Comparison of ENCODE assay signal across 24 cellular contexts in genomic region chr5:126854526-126855110, GRCh38.
A peak's percentile ranks its signal among the peaks of the same experiment; 100 is the strongest.
DNase-seq lines count a peak whose midpoint lies in the region; ATAC-seq and TF ChIP-seq lines count a peak whose summit lies in the region.
"Had no signal": no experiment of that assay in that cellular context is flagged by ENCODE, and none has a peak within 500 bp of the region (broad histone marks: within the 10 kb centered on the region; RNA-seq: fewer than 3 reads in every experiment).

No MANE protein-coding gene starts in this region.

- no peaks in the 10 kb centered on the region for H3K27me3 Mint-ChIP-seq in CD8-positive, alpha-beta T cell (ENCODE audit: low read depth)
- no peaks in the 10 kb centered on the region for H3K27me3 Mint-ChIP-seq in endodermal cell (ENCODE audit: insufficient read depth)
- no peaks in the 10 kb centered on the region for H3K27me3 Mint-ChIP-seq in stimulated activated naive CD8-positive, alpha-beta T cell treated with anti-CD3 and anti-CD28 coated beads, Interleukin-15, amount 100 ng/mL, for 72 hours
- H3K27me3 Mint-ChIP-seq: activated CD4-positive, alpha-beta T cell treated with anti-CD3 and anti-CD28 coated beads, Interleukin-2, amount 10 ng/mL, durations not matched to agents 24 days and 14 days; activated naive CD4-positive, alpha-beta T cell treated with anti-CD3 and anti-CD28 coated beads, Interleukin-2, amount 50 U/mL, for 24 hours had no signal

- no peak overlapping the region for H3K4me3 ChIP-seq in CD8-positive, alpha-beta T cell (ENCODE audit: low read depth, low read length)
- H3K4me3 ChIP-seq in endodermal cell (ENCODE audit: low read length): no peak overlapping the region
- H3K4me3 ChIP-seq in heart right ventricle: no peak overlapping the region
- H3K4me3 ChIP-seq: gastroesophageal sphincter, hepatocyte, thoracic aorta, vagina had no signal

- H3K9me3 Mint-ChIP-seq in CD8-positive, alpha-beta T cell: peaks cover 5% of the 10 kb centered on the region
- H3K9me3 Mint-ChIP-seq in endodermal cell: peaks cover 19% of the 10 kb centered on the region
- H3K9me3 Mint-ChIP-seq in stimulated activated naive CD8-positive, alpha-beta T cell treated with anti-CD3 and anti-CD28 coated beads, Interleukin-15, amount 100 ng/mL, for 72 hours: no peaks in the 10 kb centered on the region
- H3K9me3 Mint-ChIP-seq: activated CD4-positive, alpha-beta T cell treated with anti-CD3 and anti-CD28 coated beads, Interleukin-2, amount 10 ng/mL, durations not matched to agents 24 days and 14 days; activated naive CD4-positive, alpha-beta T cell treated with anti-CD3 and anti-CD28 coated beads, Interleukin-2, amount 50 U/mL, for 24 hours; mesothelial cell of epicardium had no signal

- H3K9me3 ChIP-seq in CD8-positive, alpha-beta T cell (ENCODE audit: low read length): no peaks in the 10 kb centered on the region
- H3K9me3 ChIP-seq in endodermal cell (ENCODE audit: control insufficient read depth, low read length) (no peaks in the 10 kb centered on the region), heart right ventricle (no peaks in the 10 kb centered on the region)
- H3K9me3 ChIP-seq: BE2C, gastroesophageal sphincter, thoracic aorta, vagina had no signal

- peak overlapping the region; percentile 42 for H3K27ac Mint-ChIP-seq in CD8-positive, alpha-beta T cell
- no peak overlapping the region for H3K27ac Mint-ChIP-seq in endodermal cell
- H3K27ac Mint-ChIP-seq in stimulated activated naive CD8-positive, alpha-beta T cell treated with anti-CD3 and anti-CD28 coated beads, Interleukin-15, amount 100 ng/mL, for 72 hours: no peak overlapping the region

- CTCF ChIA-PET in CD8-positive, alpha-beta T cell (lab: Charles Lee): interaction anchor here (0.7 to 3.7 kb wide), 3 partner anchors 10 to 77 kb away, joined by 4 to 15 read pairs (median 10); partner anchors contain the start of gene LMNB1

- H3K36me3 ChIP-seq in CD8-positive, alpha-beta T cell (ENCODE audit: insufficient read depth, low read length): no peaks in the 10 kb centered on the region
- H3K36me3 ChIP-seq in endodermal cell (ENCODE audit: control insufficient read depth, insufficient read depth, low read length) (peaks cover 15% of the 10 kb centered on the region), heart right ventricle (no peaks in the 10 kb centered on the region)
- H3K36me3 ChIP-seq: BE2C, gastroesophageal sphincter, thoracic aorta, vagina had no signal

- intact Hi-C loops in CD8-positive, alpha-beta T cell (cut with DNase I, micrococcal nuclease): loop anchor here (5.0 kb wide), 3 partner anchors 218 to 1228 kb away; partner anchors contain the start of genes SLC12A2 (in 2 of the 2) and C5orf63 (in 1 of the 2)
- intact Hi-C loops in heart right ventricle (cut with DNase I): loop anchor here in 4 of 10 donors (10.0 kb wide), 2 partner anchors 180 to 190 kb away; partner anchors contain the start of gene MARCHF3 (in 3 of the 4)

- no peak for ATAC-seq in CD8-positive, alpha-beta T cell
- ATAC-seq in stimulated activated naive CD8-positive, alpha-beta T cell treated with anti-CD3 and anti-CD28 coated beads, Interleukin-15, amount 100 ng/mL, for 72 hours: peak; percentile 34
- ATAC-seq in heart right ventricle: no peak
- ATAC-seq in HG02852 (IDR thresholded peaks at IDR 0.05; ENCODE audit: unreplicated experiment): no peak
- ATAC-seq: gastroesophageal sphincter, HepG2, Right ventricle myocardium inferior had no signal

- H3K27ac ChIP-seq in CD8-positive, alpha-beta T cell (ENCODE audit: low read depth, low read length): no peak overlapping the region
- H3K27ac ChIP-seq in endodermal cell (ENCODE audit: low read depth, low read length) (no peak overlapping the region), heart right ventricle (no peak overlapping the region)
- H3K27ac ChIP-seq: gastroesophageal sphincter, hepatocyte, thoracic aorta, vagina had no signal

- POLR2A ChIA-PET in CD8-positive, alpha-beta T cell (lab: Charles Lee): interaction anchor here (1.3 to 5.8 kb wide), 11 partner anchors 9 to 374 kb away, joined by 3 to 82 read pairs (median 9); partner anchors contain the start of genes C5orf63 and LMNB1

- H3K9ac ChIP-seq in endodermal cell (ENCODE audit: extremely low read depth, low read length, poor library complexity, severe bottlenecking): no peak overlapping the region

- peaks cover 7% of the 10 kb centered on the region for H3K36me3 Mint-ChIP-seq in CD8-positive, alpha-beta T cell
- peaks cover 53% of the 10 kb centered on the region for H3K36me3 Mint-ChIP-seq in endodermal cell (ENCODE audit: low read depth)
- H3K36me3 Mint-ChIP-seq: activated naive CD4-positive, alpha-beta T cell treated with anti-CD3 and anti-CD28 coated beads, Interleukin-2, amount 50 U/mL, for 24 hours had no signal

- TF ChIP-seq CTCF in CD8-positive, alpha-beta T cell (IDR thresholded peaks at IDR 0.05): no peak
- TF ChIP-seq CTCF in endodermal cell (conservative IDR thresholded peaks at IDR 0.05): no peak
- TF ChIP-seq CTCF in GM20000 (IDR thresholded peaks at IDR 0.05; ENCODE audit: extremely low read depth, missing control alignments): no peak
- no peak for TF ChIP-seq CTCF in heart right ventricle (IDR thresholded peaks at IDR 0.05)

- no peaks in the 10 kb centered on the region for H3K27me3 ChIP-seq in CD8-positive, alpha-beta T cell (ENCODE audit: insufficient read depth, low read length)
- no peaks in the 10 kb centered on the region for H3K27me3 ChIP-seq in endodermal cell (ENCODE audit: control insufficient read depth, insufficient read depth, low read length, poor library complexity, severe bottlenecking)
- no peaks in the 10 kb centered on the region for H3K27me3 ChIP-seq in heart right ventricle
- H3K27me3 ChIP-seq: BE2C, hepatocyte, vagina had no signal

- peak overlapping the region; percentile 50 for H3K4me3 Mint-ChIP-seq in CD8-positive, alpha-beta T cell
- H3K4me3 Mint-ChIP-seq in endodermal cell: no peak overlapping the region
- peak overlapping the region; percentile 1 to 10 for H3K4me3 Mint-ChIP-seq in stimulated activated naive CD8-positive, alpha-beta T cell treated with anti-CD3 and anti-CD28 coated beads, Interleukin-15, amount 100 ng/mL, for 72 hours
- H3K4me3 Mint-ChIP-seq: mesothelial cell of epicardium had no signal

- peaks cover 38% of the 10 kb centered on the region for H3K4me1 ChIP-seq in CD8-positive, alpha-beta T cell (ENCODE audit: insufficient read depth, low read length)
- H3K4me1 ChIP-seq in endodermal cell (ENCODE audit: control insufficient read depth, insufficient read depth, low read length): peaks cover 7% of the 10 kb centered on the region
- H3K4me1 ChIP-seq in heart right ventricle: peaks cover 0 to 49% (median 23%) of the 10 kb centered on the region in 9 donors
- H3K4me1 ChIP-seq: BE2C had no signal

- peaks cover 50% of the 10 kb centered on the region for H3K4me1 Mint-ChIP-seq in CD8-positive, alpha-beta T cell (ENCODE audit: low read depth)
- peaks cover 31% of the 10 kb centered on the region for H3K4me1 Mint-ChIP-seq in endodermal cell
- peaks cover 44% of the 10 kb centered on the region for H3K4me1 Mint-ChIP-seq in stimulated activated naive CD8-positive, alpha-beta T cell treated with anti-CD3 and anti-CD28 coated beads, Interleukin-15, amount 100 ng/mL, for 72 hours

- 97 to 99% methylated on average over 10 to 32 of the region's 35 CpGs for WGBS in endodermal cell (ENCODE audit: insufficient coverage in 1 of 2, insufficient read length in 1 of 2), 2 experiments
- whole genome bisulfite sequencing in heart right ventricle, 2 donors: 94% methylated on average over 34 to 35 of the region's 35 CpGs

- DNase-seq in activated gamma-delta T cell (lab: John Stamatoyannopoulos, UW) (peak; percentile 9), activated gamma-delta T cell treated with Interleukin-2 at 50 U/mL for 16 hours (no peak), endodermal cell (peak; percentile 21), GM20000 (ENCODE audit: low spot score) (no peak), heart right ventricle (no peak)
- peak in 1 of 7 experiments; percentile 48 for DNase-seq in CD8-positive, alpha-beta T cell
- DNase-seq in stimulated activated naive CD8-positive, alpha-beta T cell treated with anti-CD3 and anti-CD28 coated beads, Interleukin-15, amount 100 ng/mL, for 72 hours: no peak
- DNase-seq: aorta, BE2C, HCEC 1CT, kidney glomerular epithelial cell, NCI-H1436 treated with DMSO at 0.1 percent for 48 hours, NCI-H345, NCI-H69 had no signal

Comparison
In these comparisons a context has a peak if more than half of its experiments do, and no peak if none do; other contexts are left out.
1. DNase-seq: peak in activated gamma-delta T cell (single experiment) and endodermal cell (single experiment); none in activated gamma-delta T cell treated with Interleukin-2 at 50 U/mL for 16 hours (single experiment), stimulated activated naive CD8-positive, alpha-beta T cell treated with anti-CD3 and anti-CD28 coated beads, Interleukin-15, amount 100 ng/mL, for 72 hours (0 of 2), GM20000 (single experiment) and heart right ventricle (0 of 2).